In genomic region chr10:132066186-132066585, GRCh38 we compare ENCODE assay signal across 9 cellular contexts. TPM values are rescaled to one million over a fixed set of nuclear protein-coding genes. Genes with fewer than 3 reads are reported as not detected.
DNase-seq lines count a peak whose midpoint lies in the region; ATAC-seq and TF ChIP-seq lines count a peak whose summit lies in the region.
"Had no signal": no experiment of that assay in that cellular context is flagged by ENCODE, and none has a peak within 500 bp of the region (broad histone marks: within the 10 kb centered on the region; RNA-seq: fewer than 3 reads in every experiment).

No MANE protein-coding gene starts in this region.

- DNase-seq in T-helper 2 cell treated with Interferon-gamma antibody and Interleukin-4, amounts not matched to agents 5 μg/mL and 100 μg/mL, for 36 hours (ENCODE audit: low spot score), result no peak
- DNase-seq in T-helper 2 cell (no peak), mammary epithelial cell (peak; percentile 15), lower lobe of right lung (no peak), thoracic aorta (ENCODE audit: low spot score) (no peak), germinal center (ENCODE audit: low spot score) (no peak), NCI-H345 (lab: John Stamatoyannopoulos, UW) (no peak)

- dilution Hi-C loops in mammary epithelial cell (cut with HindIII; ENCODE audit: low sequenced_read_pairs), result no loop called here

- no peak overlapping the region for H3K27ac Mint-ChIP-seq in T-helper 2 cell treated with Interferon-gamma antibody and Interleukin-4, amounts not matched to agents 5 μg/mL and 100 μg/mL, for 36 hours

- peak overlapping the region; percentile 23 to 50 (median 37) for H3K4me3 ChIP-seq in mammary epithelial cell (replicated peaks in 1 of 3; ENCODE audit: insufficient read depth in 1 of 3, low read depth in 2 of 3, low read length in 3 of 3)
- H3K4me3 ChIP-seq in lower lobe of right lung, result peak overlapping the region; percentile 50
- H3K4me3 ChIP-seq in thoracic aorta, result peak overlapping the region; percentile 72

- no peaks in the 10 kb centered on the region for H4K20me1 ChIP-seq in mammary epithelial cell (ENCODE audit: insufficient read depth, low read length)

- H3K4me2 ChIP-seq in mammary epithelial cell (ENCODE audit: insufficient read depth, low read depth, low read length), result peak overlapping the region; percentile 94

- in situ Hi-C loops in mammary epithelial cell (cut with MboI; ENCODE audit: low sequenced_read_pairs in 2 of 2), result no loop called here

- H3K36me3 Mint-ChIP-seq in T-helper 2 cell treated with Interferon-gamma antibody and Interleukin-4, amounts not matched to agents 5 μg/mL and 100 μg/mL, for 36 hours (ENCODE audit: low read depth), result no peaks in the 10 kb centered on the region

- peaks cover 16% of the 10 kb centered on the region for H3K4me1 ChIP-seq in mammary epithelial cell (ENCODE audit: insufficient read depth, low read length)
- H3K4me1 ChIP-seq in lower lobe of right lung, result peaks cover 6% of the 10 kb centered on the region
- H3K4me1 ChIP-seq in thoracic aorta (ENCODE audit: control insufficient read depth in 1 of 2, low read depth in 2 of 2), result peaks cover 0 to 11% of the 10 kb centered on the region in 2 donors

- no peaks in the 10 kb centered on the region for H3K36me3 ChIP-seq in mammary epithelial cell (ENCODE audit: insufficient read depth, low read length)
- H3K36me3 ChIP-seq in lower lobe of right lung, result no peaks in the 10 kb centered on the region
- no peaks in the 10 kb centered on the region for H3K36me3 ChIP-seq in thoracic aorta

- CTCF ChIA-PET in mammary epithelial cell (lab: Charles Lee; ENCODE audit: low non-redundant PET), result no interaction called here

- H3K79me2 ChIP-seq in mammary epithelial cell (ENCODE audit: insufficient read depth, low read length), result no peaks in the 10 kb centered on the region

- H3K4me3 Mint-ChIP-seq in T-helper 2 cell treated with Interferon-gamma antibody and Interleukin-4, amounts not matched to agents 5 μg/mL and 100 μg/mL, for 36 hours, result peak overlapping the region; percentile 70

- BruUV-seq in mammary epithelial cell (replicated peaks; lab: Mats Ljungman, UMichigan), result no TSS peak

- WGBS in mammary epithelial cell (ENCODE audit: low coverage, missing lambda C conversion rate), result 6% methylated on average over 13 of the region's 15 CpGs

- peaks cover 3% of the 10 kb centered on the region for H3K4me1 Mint-ChIP-seq in T-helper 2 cell treated with Interferon-gamma antibody and Interleukin-4, amounts not matched to agents 5 μg/mL and 100 μg/mL, for 36 hours (ENCODE audit: low read depth)

- no peaks in the 10 kb centered on the region for H3K9me3 ChIP-seq in mammary epithelial cell (replicated peaks; ENCODE audit: insufficient read depth, low read length)
- no peaks in the 10 kb centered on the region for H3K9me3 ChIP-seq in lower lobe of right lung
- H3K9me3 ChIP-seq in thoracic aorta, result no peaks in the 10 kb centered on the region
- H3K9me3 ChIP-seq: body of pancreas had no signal

- H2AFZ ChIP-seq in mammary epithelial cell (ENCODE audit: low read depth, low read length), result peak overlapping the region; percentile 91

- no peaks in the 10 kb centered on the region for H3K9me3 Mint-ChIP-seq in T-helper 2 cell treated with Interferon-gamma antibody and Interleukin-4, amounts not matched to agents 5 μg/mL and 100 μg/mL, for 36 hours

- H3K27me3 ChIP-seq in mammary epithelial cell (ENCODE audit: insufficient read depth, low read length) (no peaks in the 10 kb centered on the region), lower lobe of right lung (ENCODE audit: low read depth) (peaks cover 6% of the 10 kb centered on the region), thoracic aorta (replicated peaks; ENCODE audit: insufficient read depth) (no peaks in the 10 kb centered on the region)
- H3K27me3 ChIP-seq: body of pancreas had no signal

- intact Hi-C loops in mammary epithelial cell (cut with micrococcal nuclease) (no loop called here), lower lobe of right lung (cut with DNase I) (no loop called here)

- H3K27ac ChIP-seq in mammary epithelial cell (ENCODE audit: insufficient read depth, low read depth, low read length), result no peak overlapping the region
- no peak overlapping the region for H3K27ac ChIP-seq in lower lobe of right lung
- no peak overlapping the region for H3K27ac ChIP-seq in thoracic aorta

- ATAC-seq in lower lobe of right lung, result no peak
- ATAC-seq in thoracic aorta (ENCODE audit: insufficient number of reproducible peaks, low FRiP score, low read depth), result no peak
- no peak for ATAC-seq in GM18517 (IDR thresholded peaks at IDR 0.05; ENCODE audit: unreplicated experiment)

- H3K27me3 Mint-ChIP-seq in T-helper 2 cell treated with Interferon-gamma antibody and Interleukin-4, amounts not matched to agents 5 μg/mL and 100 μg/mL, for 36 hours (ENCODE audit: low read depth), result peaks cover 6% of the 10 kb centered on the region

- peak overlapping the region; percentile 1 for H3K9ac ChIP-seq in mammary epithelial cell (ENCODE audit: insufficient read depth, low read length)

- TF ChIP-seq CTCF in mammary epithelial cell (conservative IDR thresholded peaks at IDR 0.05 in 1 of 2, IDR thresholded peaks at IDR 0.05 in 1 of 2; ENCODE audit: extremely low read depth in 1 of 2, insufficient read depth in 1 of 2, low read depth in 1 of 2, low read length in 2 of 2) (no peak), lower lobe of right lung (IDR thresholded peaks at IDR 0.05) (no peak), thoracic aorta (IDR thresholded peaks at IDR 0.05) (no peak)

RNA-seq across cellular contexts. Expression of gene JAKMIP3, which starts 0.4 kb away (rescaled TPM):
- total RNA-seq in mammary epithelial cell (under 1 TPM; 0.07 to 0.50 TPM), lower lobe of right lung (0.18 TPM), thoracic aorta (1 to 10 TPM in 1 of 2 donors, under 1 TPM in 1; 0.42 to 1.4 TPM)
- 0.06 TPM for polyA plus RNA-seq in mammary epithelial cell
- polyA minus RNA-seq in mammary epithelial cell, result not detected
